Comparison of ENCODE assay signal across 1 cellular context in the genomic region with DNA sequence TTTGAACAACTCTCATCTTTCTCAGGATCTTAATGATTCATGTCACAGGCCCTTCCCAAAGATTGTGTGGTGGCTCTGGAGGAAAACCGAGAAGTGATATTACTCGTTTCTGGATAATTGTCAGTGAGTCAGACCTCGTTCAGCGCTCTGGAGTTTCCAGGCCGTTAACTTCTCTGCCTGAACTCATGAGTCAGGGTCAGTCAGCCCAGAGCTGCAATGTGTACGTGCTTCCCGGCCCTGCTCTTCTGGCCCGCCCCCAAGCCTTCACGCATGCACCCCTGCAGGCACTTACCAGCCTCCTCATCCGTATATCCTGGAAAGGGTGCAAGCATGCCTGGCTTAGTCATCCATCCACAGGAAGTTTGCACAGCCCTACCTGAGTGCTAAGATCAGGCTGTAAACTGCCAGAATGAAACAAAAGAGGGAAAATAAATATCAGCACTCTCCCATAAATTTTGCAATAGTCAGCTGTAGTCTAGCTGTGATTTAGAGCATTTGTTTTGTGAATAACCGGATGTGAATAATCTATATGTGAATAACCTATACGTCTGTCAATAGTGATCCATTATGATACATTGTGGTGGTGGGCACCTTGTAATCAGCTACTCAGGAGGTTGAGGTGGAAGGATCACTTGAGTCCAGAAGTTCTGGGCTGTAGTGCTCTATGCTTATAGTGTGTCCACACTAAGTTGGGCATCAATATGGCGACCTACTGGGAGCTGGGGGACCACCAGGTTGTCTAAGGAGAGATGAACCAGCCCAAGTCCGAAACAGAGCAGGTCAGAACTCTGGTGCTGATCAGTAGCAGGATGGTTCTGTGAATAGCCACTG.
TF ChIP-seq lines count a peak whose summit lies in the region.

No MANE protein-coding gene starts in this region.

TF ChIP-seq in GM12878, 131 proteins besides CTCF, POLR2A, EP300 and RAD21 (continued from another document):
- TF ChIP-seq, protein P1, sequence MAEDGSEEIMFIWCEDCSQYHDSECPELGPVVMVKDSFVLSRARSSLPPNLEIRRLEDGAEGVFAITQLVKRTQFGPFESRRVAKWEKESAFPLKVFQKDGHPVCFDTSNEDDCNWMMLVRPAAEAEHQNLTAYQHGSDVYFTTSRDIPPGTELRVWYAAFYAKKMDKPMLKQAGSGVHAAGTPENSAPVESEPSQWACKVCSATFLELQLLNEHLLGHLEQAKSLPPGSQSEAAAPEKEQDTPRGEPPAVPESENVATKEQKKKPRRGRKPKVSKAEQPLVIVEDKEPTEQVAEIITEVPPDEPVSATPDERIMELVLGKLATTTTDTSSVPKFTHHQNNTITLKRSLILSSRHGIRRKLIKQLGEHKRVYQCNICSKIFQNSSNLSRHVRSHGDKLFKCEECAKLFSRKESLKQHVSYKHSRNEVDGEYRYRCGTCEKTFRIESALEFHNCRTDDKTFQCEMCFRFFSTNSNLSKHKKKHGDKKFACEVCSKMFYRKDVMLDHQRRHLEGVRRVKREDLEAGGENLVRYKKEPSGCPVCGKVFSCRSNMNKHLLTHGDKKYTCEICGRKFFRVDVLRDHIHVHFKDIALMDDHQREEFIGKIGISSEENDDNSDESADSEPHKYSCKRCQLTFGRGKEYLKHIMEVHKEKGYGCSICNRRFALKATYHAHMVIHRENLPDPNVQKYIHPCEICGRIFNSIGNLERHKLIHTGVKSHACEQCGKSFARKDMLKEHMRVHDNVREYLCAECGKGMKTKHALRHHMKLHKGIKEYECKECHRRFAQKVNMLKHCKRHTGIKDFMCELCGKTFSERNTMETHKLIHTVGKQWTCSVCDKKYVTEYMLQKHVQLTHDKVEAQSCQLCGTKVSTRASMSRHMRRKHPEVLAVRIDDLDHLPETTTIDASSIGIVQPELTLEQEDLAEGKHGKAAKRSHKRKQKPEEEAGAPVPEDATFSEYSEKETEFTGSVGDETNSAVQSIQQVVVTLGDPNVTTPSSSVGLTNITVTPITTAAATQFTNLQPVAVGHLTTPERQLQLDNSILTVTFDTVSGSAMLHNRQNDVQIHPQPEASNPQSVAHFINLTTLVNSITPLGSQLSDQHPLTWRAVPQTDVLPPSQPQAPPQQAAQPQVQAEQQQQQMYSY (CRISPR knock-in tag; IDR thresholded peaks at IDR 0.05): no peak
- no peak for TF ChIP-seq TBL1XR1 (IDR thresholded peaks at IDR 0.05; ENCODE audit: low read depth, low read length)
- TF ChIP-seq, protein P2, sequence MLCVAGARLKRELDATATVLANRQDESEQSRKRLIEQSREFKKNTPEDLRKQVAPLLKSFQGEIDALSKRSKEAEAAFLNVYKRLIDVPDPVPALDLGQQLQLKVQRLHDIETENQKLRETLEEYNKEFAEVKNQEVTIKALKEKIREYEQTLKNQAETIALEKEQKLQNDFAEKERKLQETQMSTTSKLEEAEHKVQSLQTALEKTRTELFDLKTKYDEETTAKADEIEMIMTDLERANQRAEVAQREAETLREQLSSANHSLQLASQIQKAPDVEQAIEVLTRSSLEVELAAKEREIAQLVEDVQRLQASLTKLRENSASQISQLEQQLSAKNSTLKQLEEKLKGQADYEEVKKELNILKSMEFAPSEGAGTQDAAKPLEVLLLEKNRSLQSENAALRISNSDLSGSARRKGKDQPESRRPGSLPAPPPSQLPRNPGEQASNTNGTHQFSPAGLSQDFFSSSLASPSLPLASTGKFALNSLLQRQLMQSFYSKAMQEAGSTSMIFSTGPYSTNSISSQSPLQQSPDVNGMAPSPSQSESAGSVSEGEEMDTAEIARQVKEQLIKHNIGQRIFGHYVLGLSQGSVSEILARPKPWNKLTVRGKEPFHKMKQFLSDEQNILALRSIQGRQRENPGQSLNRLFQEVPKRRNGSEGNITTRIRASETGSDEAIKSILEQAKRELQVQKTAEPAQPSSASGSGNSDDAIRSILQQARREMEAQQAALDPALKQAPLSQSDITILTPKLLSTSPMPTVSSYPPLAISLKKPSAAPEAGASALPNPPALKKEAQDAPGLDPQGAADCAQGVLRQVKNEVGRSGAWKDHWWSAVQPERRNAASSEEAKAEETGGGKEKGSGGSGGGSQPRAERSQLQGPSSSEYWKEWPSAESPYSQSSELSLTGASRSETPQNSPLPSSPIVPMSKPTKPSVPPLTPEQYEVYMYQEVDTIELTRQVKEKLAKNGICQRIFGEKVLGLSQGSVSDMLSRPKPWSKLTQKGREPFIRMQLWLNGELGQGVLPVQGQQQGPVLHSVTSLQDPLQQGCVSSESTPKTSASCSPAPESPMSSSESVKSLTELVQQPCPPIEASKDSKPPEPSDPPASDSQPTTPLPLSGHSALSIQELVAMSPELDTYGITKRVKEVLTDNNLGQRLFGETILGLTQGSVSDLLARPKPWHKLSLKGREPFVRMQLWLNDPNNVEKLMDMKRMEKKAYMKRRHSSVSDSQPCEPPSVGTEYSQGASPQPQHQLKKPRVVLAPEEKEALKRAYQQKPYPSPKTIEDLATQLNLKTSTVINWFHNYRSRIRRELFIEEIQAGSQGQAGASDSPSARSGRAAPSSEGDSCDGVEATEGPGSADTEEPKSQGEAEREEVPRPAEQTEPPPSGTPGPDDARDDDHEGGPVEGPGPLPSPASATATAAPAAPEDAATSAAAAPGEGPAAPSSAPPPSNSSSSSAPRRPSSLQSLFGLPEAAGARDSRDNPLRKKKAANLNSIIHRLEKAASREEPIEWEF (IDR thresholded peaks at IDR 0.05; ENCODE audit: insufficient replicate concordance, low read depth, low read length): no peak
- TF ChIP-seq, protein P3, sequence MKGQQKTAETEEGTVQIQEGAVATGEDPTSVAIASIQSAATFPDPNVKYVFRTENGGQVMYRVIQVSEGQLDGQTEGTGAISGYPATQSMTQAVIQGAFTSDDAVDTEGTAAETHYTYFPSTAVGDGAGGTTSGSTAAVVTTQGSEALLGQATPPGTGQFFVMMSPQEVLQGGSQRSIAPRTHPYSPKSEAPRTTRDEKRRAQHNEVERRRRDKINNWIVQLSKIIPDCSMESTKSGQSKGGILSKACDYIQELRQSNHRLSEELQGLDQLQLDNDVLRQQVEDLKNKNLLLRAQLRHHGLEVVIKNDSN (IDR thresholded peaks at IDR 0.05; ENCODE audit: borderline replicate concordance, extremely low read length, insufficient read depth, low read depth, low read length): no peak
- no peak for TF ChIP-seq FOXM1 (IDR thresholded peaks at IDR 0.05; ENCODE audit: low read depth, low read length)
- no peak for TF ChIP-seq GABPA (IDR thresholded peaks at IDR 0.05; ENCODE audit: low read depth)
- no peak for TF ChIP-seq BACH1 (IDR thresholded peaks at IDR 0.05; ENCODE audit: borderline replicate concordance)
- peak; percentile 63 for TF ChIP-seq IKZF1 (conservative IDR thresholded peaks at IDR 0.05)
- TF ChIP-seq NR2C2 (IDR thresholded peaks at IDR 0.05; ENCODE audit: borderline replicate concordance, control insufficient read depth, insufficient read length, low read depth): no peak
- TF ChIP-seq IKZF2 (IDR thresholded peaks at IDR 0.05): peak; percentile 78 to 81
- no peak for TF ChIP-seq YBX1 (IDR thresholded peaks at IDR 0.05)
- no peak for TF ChIP-seq EZH2 (IDR thresholded peaks at IDR 0.05; ENCODE audit: borderline replicate concordance, control insufficient read depth, low read depth, low read length)
- peak; percentile 34; the same call in 1 of the 2 replicates for TF ChIP-seq DPF2 (IDR thresholded peaks at IDR 0.05)
- no peak for TF ChIP-seq CHD4 (IDR thresholded peaks at IDR 0.05)
- TF ChIP-seq NFIC (IDR thresholded peaks at IDR 0.05; ENCODE audit: low read depth, low read length): peak; percentile 33; the same call in 1 of the 2 replicates
- TF ChIP-seq TCF7 (IDR thresholded peaks at IDR 0.05; ENCODE audit: borderline replicate concordance): no peak
- TF ChIP-seq NBN (IDR thresholded peaks at IDR 0.05): no peak
- TF ChIP-seq MTA3 (IDR thresholded peaks at IDR 0.05; ENCODE audit: borderline replicate concordance, low read length): no peak
- TF ChIP-seq JUNB (IDR thresholded peaks at IDR 0.05): peak; percentile 17; the same call in 1 of the 2 replicates
- TF ChIP-seq, protein P4, sequence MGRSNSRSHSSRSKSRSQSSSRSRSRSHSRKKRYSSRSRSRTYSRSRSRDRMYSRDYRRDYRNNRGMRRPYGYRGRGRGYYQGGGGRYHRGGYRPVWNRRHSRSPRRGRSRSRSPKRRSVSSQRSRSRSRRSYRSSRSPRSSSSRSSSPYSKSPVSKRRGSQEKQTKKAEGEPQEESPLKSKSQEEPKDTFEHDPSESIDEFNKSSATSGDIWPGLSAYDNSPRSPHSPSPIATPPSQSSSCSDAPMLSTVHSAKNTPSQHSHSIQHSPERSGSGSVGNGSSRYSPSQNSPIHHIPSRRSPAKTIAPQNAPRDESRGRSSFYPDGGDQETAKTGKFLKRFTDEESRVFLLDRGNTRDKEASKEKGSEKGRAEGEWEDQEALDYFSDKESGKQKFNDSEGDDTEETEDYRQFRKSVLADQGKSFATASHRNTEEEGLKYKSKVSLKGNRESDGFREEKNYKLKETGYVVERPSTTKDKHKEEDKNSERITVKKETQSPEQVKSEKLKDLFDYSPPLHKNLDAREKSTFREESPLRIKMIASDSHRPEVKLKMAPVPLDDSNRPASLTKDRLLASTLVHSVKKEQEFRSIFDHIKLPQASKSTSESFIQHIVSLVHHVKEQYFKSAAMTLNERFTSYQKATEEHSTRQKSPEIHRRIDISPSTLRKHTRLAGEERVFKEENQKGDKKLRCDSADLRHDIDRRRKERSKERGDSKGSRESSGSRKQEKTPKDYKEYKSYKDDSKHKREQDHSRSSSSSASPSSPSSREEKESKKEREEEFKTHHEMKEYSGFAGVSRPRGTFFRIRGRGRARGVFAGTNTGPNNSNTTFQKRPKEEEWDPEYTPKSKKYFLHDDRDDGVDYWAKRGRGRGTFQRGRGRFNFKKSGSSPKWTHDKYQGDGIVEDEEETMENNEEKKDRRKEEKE (IDR thresholded peaks at IDR 0.05): no peak
- no peak for TF ChIP-seq BRCA1 (IDR thresholded peaks at IDR 0.05; ENCODE audit: low read depth, low read length)
- no peak for TF ChIP-seq SMC3 (IDR thresholded peaks at IDR 0.05; ENCODE audit: borderline replicate concordance, low read length)
- TF ChIP-seq, protein P5, sequence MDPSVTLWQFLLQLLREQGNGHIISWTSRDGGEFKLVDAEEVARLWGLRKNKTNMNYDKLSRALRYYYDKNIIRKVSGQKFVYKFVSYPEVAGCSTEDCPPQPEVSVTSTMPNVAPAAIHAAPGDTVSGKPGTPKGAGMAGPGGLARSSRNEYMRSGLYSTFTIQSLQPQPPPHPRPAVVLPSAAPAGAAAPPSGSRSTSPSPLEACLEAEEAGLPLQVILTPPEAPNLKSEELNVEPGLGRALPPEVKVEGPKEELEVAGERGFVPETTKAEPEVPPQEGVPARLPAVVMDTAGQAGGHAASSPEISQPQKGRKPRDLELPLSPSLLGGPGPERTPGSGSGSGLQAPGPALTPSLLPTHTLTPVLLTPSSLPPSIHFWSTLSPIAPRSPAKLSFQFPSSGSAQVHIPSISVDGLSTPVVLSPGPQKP (IDR thresholded peaks at IDR 0.05; ENCODE audit: low read depth, low read length): no peak
- TF ChIP-seq POLR2AphosphoS5 (IDR thresholded peaks at IDR 0.05; ENCODE audit: low read length): no peak
- TF ChIP-seq ETV6 (conservative IDR thresholded peaks at IDR 0.05 in 1 of 2, IDR thresholded peaks at IDR 0.05 in 1 of 2; ENCODE audit: borderline replicate concordance in 1 of 2, low read depth in 1 of 2): peak in 1 of 2 experiments; percentile 63; a peak in 1 of 4 replicates
- TF ChIP-seq, protein P6, sequence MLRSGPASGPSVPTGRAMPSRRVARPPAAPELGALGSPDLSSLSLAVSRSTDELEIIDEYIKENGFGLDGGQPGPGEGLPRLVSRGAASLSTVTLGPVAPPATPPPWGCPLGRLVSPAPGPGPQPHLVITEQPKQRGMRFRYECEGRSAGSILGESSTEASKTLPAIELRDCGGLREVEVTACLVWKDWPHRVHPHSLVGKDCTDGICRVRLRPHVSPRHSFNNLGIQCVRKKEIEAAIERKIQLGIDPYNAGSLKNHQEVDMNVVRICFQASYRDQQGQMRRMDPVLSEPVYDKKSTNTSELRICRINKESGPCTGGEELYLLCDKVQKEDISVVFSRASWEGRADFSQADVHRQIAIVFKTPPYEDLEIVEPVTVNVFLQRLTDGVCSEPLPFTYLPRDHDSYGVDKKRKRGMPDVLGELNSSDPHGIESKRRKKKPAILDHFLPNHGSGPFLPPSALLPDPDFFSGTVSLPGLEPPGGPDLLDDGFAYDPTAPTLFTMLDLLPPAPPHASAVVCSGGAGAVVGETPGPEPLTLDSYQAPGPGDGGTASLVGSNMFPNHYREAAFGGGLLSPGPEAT (IDR thresholded peaks at IDR 0.05; ENCODE audit: low read depth): peak; percentile 51; the same call in 1 of the 2 replicates
- TF ChIP-seq, protein P7, sequence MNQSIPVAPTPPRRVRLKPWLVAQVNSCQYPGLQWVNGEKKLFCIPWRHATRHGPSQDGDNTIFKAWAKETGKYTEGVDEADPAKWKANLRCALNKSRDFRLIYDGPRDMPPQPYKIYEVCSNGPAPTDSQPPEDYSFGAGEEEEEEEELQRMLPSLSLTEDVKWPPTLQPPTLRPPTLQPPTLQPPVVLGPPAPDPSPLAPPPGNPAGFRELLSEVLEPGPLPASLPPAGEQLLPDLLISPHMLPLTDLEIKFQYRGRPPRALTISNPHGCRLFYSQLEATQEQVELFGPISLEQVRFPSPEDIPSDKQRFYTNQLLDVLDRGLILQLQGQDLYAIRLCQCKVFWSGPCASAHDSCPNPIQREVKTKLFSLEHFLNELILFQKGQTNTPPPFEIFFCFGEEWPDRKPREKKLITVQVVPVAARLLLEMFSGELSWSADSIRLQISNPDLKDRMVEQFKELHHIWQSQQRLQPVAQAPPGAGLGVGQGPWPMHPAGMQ (IDR thresholded peaks at IDR 0.05; ENCODE audit: borderline replicate concordance): no peak
- no peak for TF ChIP-seq EGR1 (IDR thresholded peaks at IDR 0.05; ENCODE audit: borderline replicate concordance in 1 of 2, low read depth in 2 of 2, low read length in 2 of 2)
- TF ChIP-seq ZNF622 (IDR thresholded peaks at IDR 0.05): no peak
- TF ChIP-seq SREBF1 (IDR thresholded peaks at IDR 0.05; ENCODE audit: low read length): no peak
- no peak for TF ChIP-seq ZZZ3 (IDR thresholded peaks at IDR 0.05; ENCODE audit: control insufficient read depth, insufficient read length, low read depth)
- TF ChIP-seq NRF1 (conservative IDR thresholded peaks at IDR 0.05; ENCODE audit: low read depth, low read length): no peak
- no peak for TF ChIP-seq ZNF274 (IDR thresholded peaks at IDR 0.05; ENCODE audit: insufficient read depth, insufficient read length)
- TF ChIP-seq ZBED1 (IDR thresholded peaks at IDR 0.05; ENCODE audit: borderline replicate concordance): no peak
- no peak for TF ChIP-seq SIX5 (IDR thresholded peaks at IDR 0.05; ENCODE audit: low read depth, low read length, severe bottlenecking)
- TF ChIP-seq MTA2 (IDR thresholded peaks at IDR 0.05; ENCODE audit: low read depth): no peak
- no peak for TF ChIP-seq SIN3A (IDR thresholded peaks at IDR 0.05; ENCODE audit: low read depth, low read length)
- no peak for TF ChIP-seq MYB (IDR thresholded peaks at IDR 0.05; ENCODE audit: borderline replicate concordance, low read depth, low read length)
TF ChIP-seq in GM12878: peak in this region for 8.
